ENCODE assay signal across 8 cellular contexts in the genomic region with DNA sequence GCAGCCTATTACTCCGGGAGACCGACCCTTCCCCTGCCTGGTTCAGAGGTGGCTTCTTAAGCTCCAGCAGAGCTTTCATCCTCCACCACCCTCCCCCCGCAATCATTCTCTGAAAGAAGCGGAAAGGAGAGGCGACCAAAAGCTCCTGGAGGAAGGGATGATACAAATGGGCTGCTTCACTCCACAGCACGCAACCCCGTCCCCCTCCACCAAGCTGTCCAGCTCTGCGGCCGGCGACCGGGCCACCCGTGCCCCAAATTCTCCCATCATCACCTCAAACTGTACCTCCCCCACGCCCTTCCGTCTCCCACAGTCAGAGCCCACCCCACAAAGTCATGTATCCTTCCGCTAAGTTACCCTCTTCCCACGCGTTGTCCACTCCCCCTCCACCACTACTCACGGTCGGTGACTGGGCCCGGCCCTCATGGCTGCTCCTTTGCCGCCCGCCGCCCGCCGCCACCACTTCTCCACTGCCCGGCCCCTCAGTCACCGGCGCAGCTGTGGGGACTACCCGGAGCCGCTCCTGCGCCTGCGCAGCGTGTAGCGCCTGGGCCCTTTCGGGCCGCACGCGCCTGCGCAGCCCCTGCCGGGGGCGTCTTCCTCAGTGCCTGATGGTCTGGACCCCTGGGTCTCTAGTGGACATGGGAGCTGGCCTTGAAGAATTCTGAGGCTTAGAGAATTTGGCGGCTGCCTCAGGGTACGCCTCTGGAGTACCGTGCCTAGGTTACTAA.
DNase-seq lines count a peak whose midpoint lies in the region; ATAC-seq and TF ChIP-seq lines count a peak whose summit lies in the region.

A gene with protein sequence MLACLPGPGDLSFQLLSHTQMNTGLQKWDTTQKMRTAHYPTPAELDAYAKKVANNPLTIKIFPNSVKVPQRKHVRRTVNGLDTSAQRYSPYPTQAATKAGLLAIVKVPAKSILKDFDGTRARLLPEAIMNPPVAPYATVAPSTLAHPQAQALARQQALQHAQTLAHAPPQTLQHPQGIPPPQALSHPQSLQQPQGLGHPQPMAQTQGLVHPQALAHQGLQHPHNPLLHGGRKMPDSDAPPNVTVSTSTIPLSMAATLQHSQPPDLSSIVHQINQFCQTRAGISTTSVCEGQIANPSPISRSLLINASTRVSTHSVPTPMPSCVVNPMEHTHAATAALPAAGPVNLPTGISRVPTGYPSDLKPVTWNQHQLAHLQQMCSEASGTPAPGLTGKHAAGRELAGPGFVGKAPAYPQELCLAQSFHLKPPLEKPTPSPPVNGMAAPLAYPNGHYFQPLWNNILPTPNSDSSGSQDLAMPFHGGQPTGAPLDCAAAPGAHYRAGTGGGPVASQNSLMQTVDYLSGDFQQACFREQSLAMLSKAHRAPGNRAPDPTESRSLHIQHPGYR (minus strand): TSS at position 509 of the 731 bp plus-strand sequence. CDS start 76,123 bp downstream, outside the sequence.

- TF ChIP-seq CTCF in AG04449 (IDR thresholded peaks at IDR 0.05; ENCODE audit: insufficient read depth, low read length, missing control alignments): peak; percentile 6

- POLR2A ChIA-PET in AG04449 (lab: Yijun Ruan, JAX): interaction anchor here (0.8 kb wide), 2 partner anchors 15 to 34 kb away, joined by 4 to 5 read pairs; no protein-coding TSS in a partner anchor

- ATAC-seq in GM19023 (IDR thresholded peaks at IDR 0.05; ENCODE audit: unreplicated experiment): peak; percentile 89
- ATAC-seq in HG03280 (IDR thresholded peaks at IDR 0.05; ENCODE audit: unreplicated experiment): peak; percentile 85

- CTCF ChIA-PET in AG04449 (lab: Yijun Ruan, JAX): interaction anchor here (0.6 to 2.6 kb wide), 10 partner anchors 12 to 307 kb away, joined by 3 to 26 read pairs (median 3); no protein-coding TSS in a partner anchor

- peak within 1 kb of the TSS; percentile 65 for H3K27ac ChIP-seq in cingulate gyrus (ENCODE audit: low read depth, low read length)

- DNase-seq in AG04449 (ENCODE audit: low read depth, low spot score) (no peak), NCI-H510A treated with DMSO at 0.1 percent for 48 hours (lab: John Stamatoyannopoulos, UW) (peak; percentile 83), kidney tubule cell (ENCODE audit: low spot score) (peak; percentile 87)
- DNase-seq in activated CD4-positive, alpha-beta T cell treated with anti-CD3 and anti-CD28 coated beads for 4 hours: peak; percentile 79 to 85
- peak; percentile 66 to 71 for DNase-seq in stimulated activated CD4-positive, alpha-beta T cell treated with anti-CD3 and anti-CD28 coated beads, Interleukin-1b, Interleukin-23, amount 100 ng/mL, for 1 hour (ENCODE audit: low read depth in 2 of 2)

- H3K4me3 ChIP-seq in AG04449 (ENCODE audit: low read depth, low read length): peak within 1 kb of the TSS; percentile 94
